ENCODE assay signal across 16 cellular contexts in genomic region chr13:40494932-40495619, GRCh38.
DNase-seq lines count a peak whose midpoint lies in the region; ATAC-seq and TF ChIP-seq lines count a peak whose summit lies in the region.
"Had no signal": no experiment of that assay in that cellular context is flagged by ENCODE, and none has a peak within 500 bp of the region (broad histone marks: within the 10 kb centered on the region; RNA-seq: fewer than 3 reads in every experiment).

No MANE protein-coding gene starts in this region.

- no peak for DNase-seq in activated CD4-positive, alpha-beta T cell treated with anti-CD3 and anti-CD28 coated beads, Interleukin-2, amount 10 ng/mL, durations not matched to agents 24 days and 14 days
- no peak for DNase-seq in activated CD4-positive, alpha-beta T cell treated with anti-CD3 and anti-CD28 coated beads, Interleukin-2, amount 50 U/mL, for 48 hours
- DNase-seq in SK-MEL-5 (ENCODE audit: low read depth, low spot score) = peak; percentile 16
- DNase-seq in activated naive CD8-positive, alpha-beta T cell treated with anti-CD3 and anti-CD28 coated beads, Interleukin-2, amount 50 U/mL, for 24 hours = no peak
- DNase-seq in osteocyte (ENCODE audit: extremely low spot score, unreplicated experiment) = no peak
- no peak for DNase-seq in head of caudate nucleus
- no peak for DNase-seq in SKM-1 (lab: John Stamatoyannopoulos, UW; ENCODE audit: unreplicated experiment)
- DNase-seq: gastrocnemius medialis, GOT3, KBM-7, lower lobe of right lung, NCI-H1105, NCI-H2171, nephron progenitor cell, Peyer's patch had no signal

- TF ChIP-seq CTCF in osteocyte (IDR thresholded peaks at IDR 0.05) = no peak

- H3K27me3 Mint-ChIP-seq in activated CD4-positive, alpha-beta T cell treated with anti-CD3 and anti-CD28 coated beads, Interleukin-2, amount 10 ng/mL, durations not matched to agents 24 days and 14 days = no peaks in the 10 kb centered on the region
- no peaks in the 10 kb centered on the region for H3K27me3 Mint-ChIP-seq in activated naive CD8-positive, alpha-beta T cell treated with anti-CD3 and anti-CD28 coated beads, Interleukin-2, amount 50 U/mL, for 24 hours
- no peaks in the 10 kb centered on the region for H3K27me3 Mint-ChIP-seq in osteocyte (ENCODE audit: unreplicated experiment)

- H3K4me3 Mint-ChIP-seq in activated CD4-positive, alpha-beta T cell treated with anti-CD3 and anti-CD28 coated beads, Interleukin-2, amount 10 ng/mL, durations not matched to agents 24 days and 14 days = peak overlapping the region; percentile 60
- peak overlapping the region; percentile 64 for H3K4me3 Mint-ChIP-seq in activated naive CD8-positive, alpha-beta T cell treated with anti-CD3 and anti-CD28 coated beads, Interleukin-2, amount 50 U/mL, for 24 hours
- H3K4me3 Mint-ChIP-seq in osteocyte (ENCODE audit: unreplicated experiment) = peak overlapping the region; percentile 3
- H3K4me3 Mint-ChIP-seq: nephron progenitor cell had no signal

- ATAC-seq in activated naive CD8-positive, alpha-beta T cell treated with anti-CD3 and anti-CD28 coated beads, Interleukin-2, amount 50 U/mL, for 24 hours = no peak
- ATAC-seq in HG02840 (IDR thresholded peaks at IDR 0.05; ENCODE audit: low FRiP score, unreplicated experiment) = no peak
- ATAC-seq: gastrocnemius medialis, lower lobe of right lung had no signal

- no peaks in the 10 kb centered on the region for H3K9me3 Mint-ChIP-seq in activated CD4-positive, alpha-beta T cell treated with anti-CD3 and anti-CD28 coated beads, Interleukin-2, amount 10 ng/mL, durations not matched to agents 24 days and 14 days
- H3K9me3 Mint-ChIP-seq in activated naive CD8-positive, alpha-beta T cell treated with anti-CD3 and anti-CD28 coated beads, Interleukin-2, amount 50 U/mL, for 24 hours = no peaks in the 10 kb centered on the region
- no peaks in the 10 kb centered on the region for H3K9me3 Mint-ChIP-seq in osteocyte (ENCODE audit: unreplicated experiment)
- H3K9me3 Mint-ChIP-seq: nephron progenitor cell had no signal

- peaks cover 46% of the 10 kb centered on the region for H3K4me1 Mint-ChIP-seq in activated CD4-positive, alpha-beta T cell treated with anti-CD3 and anti-CD28 coated beads, Interleukin-2, amount 10 ng/mL, durations not matched to agents 24 days and 14 days
- peaks cover 63% of the 10 kb centered on the region for H3K4me1 Mint-ChIP-seq in activated naive CD8-positive, alpha-beta T cell treated with anti-CD3 and anti-CD28 coated beads, Interleukin-2, amount 50 U/mL, for 24 hours
- H3K4me1 Mint-ChIP-seq in osteocyte (ENCODE audit: unreplicated experiment) = peaks cover 30% of the 10 kb centered on the region

- H3K36me3 Mint-ChIP-seq in activated CD4-positive, alpha-beta T cell treated with anti-CD3 and anti-CD28 coated beads, Interleukin-2, amount 10 ng/mL, durations not matched to agents 24 days and 14 days (ENCODE audit: low read depth) = no peaks in the 10 kb centered on the region
- no peaks in the 10 kb centered on the region for H3K36me3 Mint-ChIP-seq in activated naive CD8-positive, alpha-beta T cell treated with anti-CD3 and anti-CD28 coated beads, Interleukin-2, amount 50 U/mL, for 24 hours (ENCODE audit: low read depth)
- H3K36me3 Mint-ChIP-seq in osteocyte (ENCODE audit: unreplicated experiment) = no peaks in the 10 kb centered on the region

- in situ Hi-C loops in SK-MEL-5 (cut with HindIII; ENCODE audit: low pct_unique_long_range_greater_than_20kb, low sequenced_read_pairs) = no loop called here

- intact Hi-C loops in activated CD4-positive, alpha-beta T cell treated with anti-CD3 and anti-CD28 coated beads, Interleukin-2, amount 10 ng/mL, durations not matched to agents 24 days and 14 days (cut with micrococcal nuclease) = no loop called here
- intact Hi-C loops in head of caudate nucleus (cut with DNase I) = no loop called here

- peak overlapping the region; percentile 78 for H3K27ac Mint-ChIP-seq in activated CD4-positive, alpha-beta T cell treated with anti-CD3 and anti-CD28 coated beads, Interleukin-2, amount 10 ng/mL, durations not matched to agents 24 days and 14 days
- peak overlapping the region; percentile 79 for H3K27ac Mint-ChIP-seq in activated naive CD8-positive, alpha-beta T cell treated with anti-CD3 and anti-CD28 coated beads, Interleukin-2, amount 50 U/mL, for 24 hours
- H3K27ac Mint-ChIP-seq in osteocyte (ENCODE audit: unreplicated experiment) = peak overlapping the region; percentile 55
- H3K27ac Mint-ChIP-seq: nephron progenitor cell had no signal

Comparison
In these comparisons a context has a peak if more than half of its experiments do, and no peak if none do; other contexts are left out.
1. H3K4me3 Mint-ChIP-seq: peak in every context shown above with its lines; median percentile 64 in activated naive CD8-positive, alpha-beta T cell treated with anti-CD3 and anti-CD28 coated beads, Interleukin-2, amount 50 U/mL, for 24 hours; 60 in activated CD4-positive, alpha-beta T cell treated with anti-CD3 and anti-CD28 coated beads, Interleukin-2, amount 10 ng/mL, durations not matched to agents 24 days and 14 days; 3 in osteocyte.